Comparison of ENCODE assay signal across 24 cellular contexts in the genomic region with DNA sequence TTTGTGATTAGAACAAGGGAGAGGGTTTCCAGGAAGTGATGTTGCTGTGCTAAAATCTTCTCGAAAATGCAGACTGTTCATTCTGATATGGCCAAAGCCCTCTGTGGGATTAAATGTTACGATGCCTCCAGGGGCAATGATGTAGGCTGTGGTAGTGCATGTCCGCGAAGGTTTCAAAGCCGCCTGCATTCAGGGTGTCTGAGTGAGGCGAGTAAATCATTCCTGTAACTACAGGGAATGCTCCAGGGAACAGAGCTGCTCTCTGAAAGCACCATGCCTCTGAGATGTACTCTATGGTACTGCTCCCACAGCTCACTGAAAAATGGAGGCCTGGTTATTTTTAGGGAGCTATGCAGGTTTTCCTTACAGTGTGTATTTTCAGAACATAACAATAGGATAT. TPM values are rescaled to one million over a fixed set of nuclear protein-coding genes. Genes with fewer than 3 reads are reported as not detected.
A peak's percentile ranks its signal among the peaks of the same experiment; 100 is the strongest.
DNase-seq lines count a peak whose midpoint lies in the region; ATAC-seq and TF ChIP-seq lines count a peak whose summit lies in the region.
"Had no signal": no experiment of that assay in that cellular context is flagged by ENCODE, and none has a peak within 500 bp of the region (broad histone marks: within the 10 kb centered on the region; RNA-seq: fewer than 3 reads in every experiment).

No MANE protein-coding gene starts in this region.

- H3K4me3 Mint-ChIP-seq in glutamatergic neuron (ENCODE audit: unreplicated experiment) (no peak overlapping the region), nephron progenitor cell (no peak overlapping the region)
- H3K4me3 Mint-ChIP-seq in activated CD4-positive, alpha-beta T cell treated with anti-CD3 and anti-CD28 coated beads, Interleukin-2, amount 10 ng/mL, durations not matched to agents 7 days and 5 days = no peak overlapping the region
- H3K4me3 Mint-ChIP-seq: CD14-positive monocyte; CD4-positive, alpha-beta T cell; CD8-positive, alpha-beta memory T cell; GM23338; H9 had no signal

- H2AFZ ChIP-seq in Karpas-422 (ENCODE audit: low read length) = no peak overlapping the region
- H2AFZ ChIP-seq: GM23338 had no signal

- no peak overlapping the region for H3K4me2 ChIP-seq in Karpas-422 (ENCODE audit: low read depth, low read length, poor library complexity, severe bottlenecking)
- H3K4me2 ChIP-seq: A549, GM23338 had no signal

- peaks cover 12% of the 10 kb centered on the region for H3K4me1 Mint-ChIP-seq in glutamatergic neuron (ENCODE audit: low read depth, unreplicated experiment)
- H3K4me1 Mint-ChIP-seq in nephron progenitor cell = peaks cover 15% of the 10 kb centered on the region
- no peaks in the 10 kb centered on the region for H3K4me1 Mint-ChIP-seq in activated CD4-positive, alpha-beta T cell treated with anti-CD3 and anti-CD28 coated beads, Interleukin-2, amount 10 ng/mL, durations not matched to agents 7 days and 5 days
- H3K4me1 Mint-ChIP-seq: CD14-positive monocyte; CD8-positive, alpha-beta memory T cell had no signal

- POLR2A ChIA-PET in activated CD4-positive, alpha-beta T cell treated with anti-CD3 and anti-CD28 coated beads, Interleukin-2, amount 10 ng/mL, durations not matched to agents 7 days and 5 days (lab: Charles Lee) = no interaction called here

- H3K36me3 ChIP-seq in Karpas-422 (ENCODE audit: insufficient read depth, low read length) = peaks cover 56% of the 10 kb centered on the region
- H3K36me3 ChIP-seq: BE2C; BLaER1 treated with 17β-estradiol and CSF1 and Interleukin-3, amounts not matched to agents 10 nM and 100 nM had no signal

- H3K79me2 ChIP-seq in Karpas-422 (ENCODE audit: low read length) = peaks cover 99% of the 10 kb centered on the region

- H3K27me3 Mint-ChIP-seq in glutamatergic neuron (ENCODE audit: unreplicated experiment) (no peaks in the 10 kb centered on the region), nephron progenitor cell (ENCODE audit: low read depth, poor library complexity) (peaks cover under 1% of the 10 kb centered on the region)
- no peaks in the 10 kb centered on the region for H3K27me3 Mint-ChIP-seq in activated CD4-positive, alpha-beta T cell treated with anti-CD3 and anti-CD28 coated beads, Interleukin-2, amount 10 ng/mL, durations not matched to agents 7 days and 5 days
- H3K27me3 Mint-ChIP-seq: CD4-positive, alpha-beta T cell had no signal

- H3K4me1 ChIP-seq in Karpas-422 (ENCODE audit: low read length) = peaks cover 92% of the 10 kb centered on the region
- H3K4me1 ChIP-seq: BE2C had no signal

- no peaks in the 10 kb centered on the region for H4K20me1 ChIP-seq in Karpas-422 (ENCODE audit: insufficient read depth, low read depth, low read length)
- H4K20me1 ChIP-seq: BLaER1 treated with 17β-estradiol and CSF1 and Interleukin-3, amounts not matched to agents 10 nM and 100 nM had no signal

- CTCF ChIA-PET in activated CD4-positive, alpha-beta T cell treated with anti-CD3 and anti-CD28 coated beads, Interleukin-2, amount 10 ng/mL, durations not matched to agents 7 days and 5 days (lab: Charles Lee) = no interaction called here

- no peak overlapping the region for H3K4me3 ChIP-seq in Karpas-422 (ENCODE audit: low read length)
- H3K4me3 ChIP-seq: A549; BLaER1 treated with 17β-estradiol and CSF1 and Interleukin-3, amounts not matched to agents 10 nM and 100 nM; GM23338 had no signal

- no peaks in the 10 kb centered on the region for H3K9me3 ChIP-seq in Karpas-422 (ENCODE audit: low read length)
- H3K9me3 ChIP-seq: A549; BE2C; BLaER1 treated with 17β-estradiol and CSF1 and Interleukin-3, amounts not matched to agents 10 nM and 100 nM had no signal

- H3K27ac ChIP-seq in Karpas-422 (ENCODE audit: low read length) = peak overlapping the region; percentile 6; the same call in 1 of the 2 replicates
- H3K27ac ChIP-seq: A549; BLaER1 treated with 17β-estradiol and CSF1 and Interleukin-3, amounts not matched to agents 10 nM and 100 nM had no signal

- H3K27me3 ChIP-seq in Karpas-422 (ENCODE audit: low read length) = no peaks in the 10 kb centered on the region
- H3K27me3 ChIP-seq: BE2C; BLaER1 treated with 17β-estradiol and CSF1 and Interleukin-3, amounts not matched to agents 10 nM and 100 nM had no signal

- DNase-seq in ELF-1 (ENCODE audit: low read depth, low spot score) = peak; percentile 3
- DNase-seq in Karpas-422 = no peak
- DNase-seq in glutamatergic neuron = peak; percentile 35
- peak; percentile 10 for DNase-seq in nephron progenitor cell
- no peak for DNase-seq in activated CD4-positive, alpha-beta T cell treated with anti-CD3 and anti-CD28 coated beads, Interleukin-2, amount 10 ng/mL, durations not matched to agents 7 days and 5 days
- no peak for DNase-seq in NOMO-1 (lab: John Stamatoyannopoulos, UW; ENCODE audit: unreplicated experiment in 2 of 2)
- no peak for DNase-seq in NCI-H1092 treated with DMSO at 0.1 percent for 48 hours (lab: John Stamatoyannopoulos, UW)
- DNase-seq: 8988T; ACHN; AML-193; BE2C; CD4-positive, alpha-beta T cell; CD8-positive, alpha-beta memory T cell; DMS 273 treated with DMSO at 0.1 percent for 48 hours; DMS79; EL; GF-D8; H9 had no signal

- H3K9me2 ChIP-seq in Karpas-422 (replicated peaks; ENCODE audit: insufficient read depth, low read length) = no peaks in the 10 kb centered on the region

- no peak for ATAC-seq in GM19467 (IDR thresholded peaks at IDR 0.05; ENCODE audit: unreplicated experiment)
- ATAC-seq: A549, GM23338, HCT116 had no signal

- no peaks in the 10 kb centered on the region for H3K9me3 Mint-ChIP-seq in glutamatergic neuron (ENCODE audit: unreplicated experiment)
- H3K9me3 Mint-ChIP-seq in nephron progenitor cell = peaks cover 4% of the 10 kb centered on the region
- H3K9me3 Mint-ChIP-seq in activated CD4-positive, alpha-beta T cell treated with anti-CD3 and anti-CD28 coated beads, Interleukin-2, amount 10 ng/mL, durations not matched to agents 7 days and 5 days = no peaks in the 10 kb centered on the region
- H3K9me3 Mint-ChIP-seq: CD4-positive, alpha-beta T cell; CD8-positive, alpha-beta memory T cell; GM23338; H9 had no signal

- H3K27ac Mint-ChIP-seq in glutamatergic neuron (ENCODE audit: unreplicated experiment) (peak overlapping the region; percentile 34), nephron progenitor cell (no peak overlapping the region)
- no peak overlapping the region for H3K27ac Mint-ChIP-seq in activated CD4-positive, alpha-beta T cell treated with anti-CD3 and anti-CD28 coated beads, Interleukin-2, amount 10 ng/mL, durations not matched to agents 7 days and 5 days
- H3K27ac Mint-ChIP-seq: CD14-positive monocyte; CD4-positive, alpha-beta T cell; CD8-positive, alpha-beta memory T cell; GM23338; H9 had no signal

- H3K36me3 Mint-ChIP-seq in glutamatergic neuron (ENCODE audit: unreplicated experiment) (no peaks in the 10 kb centered on the region), nephron progenitor cell (ENCODE audit: low read depth) (no peaks in the 10 kb centered on the region)
- no peaks in the 10 kb centered on the region for H3K36me3 Mint-ChIP-seq in activated CD4-positive, alpha-beta T cell treated with anti-CD3 and anti-CD28 coated beads, Interleukin-2, amount 10 ng/mL, durations not matched to agents 7 days and 5 days (ENCODE audit: low read depth)
- H3K36me3 Mint-ChIP-seq: CD14-positive monocyte; CD8-positive, alpha-beta memory T cell had no signal

- TF ChIP-seq CTCF in glutamatergic neuron (IDR thresholded peaks at IDR 0.05; ENCODE audit: partially characterized antibody, unreplicated experiment) = no peak
- TF ChIP-seq CTCF in nephron progenitor cell (IDR thresholded peaks at IDR 0.05) = no peak

- H3K9ac ChIP-seq in Karpas-422 (ENCODE audit: low read length) = no peak overlapping the region
- H3K9ac ChIP-seq: BLaER1 treated with 17β-estradiol and CSF1 and Interleukin-3, amounts not matched to agents 10 nM and 100 nM had no signal

RNA-seq across cellular contexts. Expression of gene PDGFD, which starts 21.2 kb away (rescaled TPM):
- total RNA-seq in Karpas-422 (2014; rRNA removed; shearing (Covaris generic); ENCODE audit: low replicate concordance) = 205 and 360 TPM in 2 replicates
- total RNA-seq in glutamatergic neuron (ENCODE audit: unreplicated experiment) = 0.49 TPM
- total RNA-seq in activated CD4-positive, alpha-beta T cell treated with anti-CD3 and anti-CD28 coated beads, Interleukin-2, amount 10 ng/mL, durations not matched to agents 7 days and 5 days = not detected
- total RNA-seq: CD4-positive, alpha-beta T cell had no signal

Comparison
In these comparisons a context has a peak if more than half of its experiments do, and no peak if none do; other contexts are left out.
1. DNase-seq: peak in ELF-1 (single experiment), glutamatergic neuron (single experiment) and nephron progenitor cell (single experiment); none in Karpas-422 (single experiment), activated CD4-positive, alpha-beta T cell treated with anti-CD3 and anti-CD28 coated beads, Interleukin-2, amount 10 ng/mL, durations not matched to agents 7 days and 5 days (single experiment), NOMO-1 (0 of 2) and NCI-H1092 treated with DMSO at 0.1 percent for 48 hours (single experiment).
2. RNA of gene PDGFD, which starts 21.2 kb away (total RNA-seq): 205 to 360 TPM in Karpas-422; 0.49 TPM in glutamatergic neuron (single experiment) and not detected in activated CD4-positive, alpha-beta T cell treated with anti-CD3 and anti-CD28 coated beads, Interleukin-2, amount 10 ng/mL, durations not matched to agents 7 days and 5 days; every median in the first group is over 100 times any median in the second.